In genomic region chr6:45438156-45438555, GRCh38 we compare ENCODE assay signal across 20 cellular contexts.
DNase-seq lines count a peak whose midpoint lies in the region; ATAC-seq and TF ChIP-seq lines count a peak whose summit lies in the region.
"Had no signal": no experiment of that assay in that cellular context is flagged by ENCODE, and none has a peak within 500 bp of the region (broad histone marks: within the 10 kb centered on the region; RNA-seq: fewer than 3 reads in every experiment).

No MANE protein-coding gene starts in this region.

- no peaks in the 10 kb centered on the region for H3K9me3 Mint-ChIP-seq in activated CD8-positive, alpha-beta memory T cell treated with anti-CD3 and anti-CD28 coated beads, Interleukin-2, amount 10 ng/mL, durations not matched to agents 7 days and 5 days (ENCODE audit: low read depth)

- H3K4me1 Mint-ChIP-seq in activated CD8-positive, alpha-beta memory T cell treated with anti-CD3 and anti-CD28 coated beads, Interleukin-2, amount 10 ng/mL, durations not matched to agents 7 days and 5 days, result peaks cover 60% of the 10 kb centered on the region

- H3K14ac ChIP-seq in IMR-90 (replicated peaks; ENCODE audit: low read depth, low read length), result peak overlapping the region; percentile 91; the same call in 1 of the 2 replicates

- H3K18ac ChIP-seq in IMR-90 (ENCODE audit: low read depth, low read length), result peak overlapping the region; percentile 93; the same call in 1 of the 2 replicates

- H3K23ac ChIP-seq in IMR-90 (ENCODE audit: low read depth, low read length), result peak overlapping the region; percentile 96

- H3K36me3 ChIP-seq in IMR-90 (ENCODE audit: control insufficient read depth, insufficient read depth, low read length), result no peaks in the 10 kb centered on the region
- H3K36me3 ChIP-seq in breast epithelium, result no peaks in the 10 kb centered on the region
- H3K36me3 ChIP-seq: esophagus squamous epithelium, vagina had no signal

- 0 out of 3 replicates have a peak overlapping the region, but pooled peaks have one; percentile 98 for H2BK15ac ChIP-seq in IMR-90 (ENCODE audit: low read depth, low read length)

- no peaks in the 10 kb centered on the region for H3K27me3 ChIP-seq in IMR-90 (ENCODE audit: control insufficient read depth, insufficient read depth, low read length)
- no peaks in the 10 kb centered on the region for H3K27me3 ChIP-seq in breast epithelium
- H3K27me3 ChIP-seq: esophagus squamous epithelium, vagina had no signal

- H3K4me3 Mint-ChIP-seq in activated CD8-positive, alpha-beta memory T cell treated with anti-CD3 and anti-CD28 coated beads, Interleukin-2, amount 10 ng/mL, durations not matched to agents 7 days and 5 days, result no peak overlapping the region

- H3K27ac ChIP-seq in IMR-90 (ENCODE audit: insufficient read depth, low read length), result no peak overlapping the region
- peak overlapping the region; percentile 19 to 70 for H3K27ac ChIP-seq in breast epithelium

- TF ChIP-seq CTCF in IMR-90 (conservative IDR thresholded peaks at IDR 0.05; ENCODE audit: low read depth, low read length), result no peak
- no peak for TF ChIP-seq CTCF in breast epithelium (IDR thresholded peaks at IDR 0.05)

- peak overlapping the region; percentile 80 for H2BK120ac ChIP-seq in IMR-90 (ENCODE audit: low read depth, low read length)

- peak overlapping the region; percentile 83; the same call in 1 of the 2 replicates for H2BK20ac ChIP-seq in IMR-90 (ENCODE audit: low read depth, low read length)

- H4K91ac ChIP-seq in IMR-90 (ENCODE audit: insufficient read depth, low read depth, low read length), result peak overlapping the region; percentile 80; the same call in 1 of the 2 replicates

- peak overlapping the region; percentile 76; the same call in 1 of the 2 replicates for H3K4ac ChIP-seq in IMR-90 (ENCODE audit: low read depth, low read length)

- no peak overlapping the region for H2AFZ ChIP-seq in IMR-90 (replicated peaks; ENCODE audit: low read length, poor library complexity)

- H3K56ac ChIP-seq in IMR-90 (ENCODE audit: extremely low read depth, insufficient read depth, low read length), result 0 out of 2 replicates have a peak overlapping the region, but pooled peaks have one; percentile 65

- H2AK9ac ChIP-seq in IMR-90 (replicated peaks; ENCODE audit: low read depth, low read length, poor library complexity), result no peak overlapping the region

- peak overlapping the region; percentile 87 for H3K27ac Mint-ChIP-seq in activated CD8-positive, alpha-beta memory T cell treated with anti-CD3 and anti-CD28 coated beads, Interleukin-2, amount 10 ng/mL, durations not matched to agents 7 days and 5 days

- H3K36me3 Mint-ChIP-seq in activated CD8-positive, alpha-beta memory T cell treated with anti-CD3 and anti-CD28 coated beads, Interleukin-2, amount 10 ng/mL, durations not matched to agents 7 days and 5 days, result peaks cover 34% of the 10 kb centered on the region

- no peak for ATAC-seq in activated CD8-positive, alpha-beta memory T cell treated with anti-CD3 and anti-CD28 coated beads, Interleukin-2, amount 10 ng/mL, durations not matched to agents 7 days and 5 days
- ATAC-seq in IMR-90 (ENCODE audit: low read depth), result no peak
- no peak for ATAC-seq in HG03045 (IDR thresholded peaks at IDR 0.05; ENCODE audit: unreplicated experiment)
- ATAC-seq: left lobe of liver had no signal

- no peaks in the 10 kb centered on the region for H4K20me1 ChIP-seq in IMR-90 (ENCODE audit: insufficient read depth, low read length)

- intact Hi-C loops in IMR-90 (cut with micrococcal nuclease) (loop anchor here (5.0 kb wide), 1 partner anchor 274 kb away; no protein-coding TSS in a partner anchor), breast epithelium (cut with DNase I; ENCODE audit: low total_unique reads) (no loop called here)

- in situ Hi-C loops in IMR-90 (cut with MboI; ENCODE audit: low sequenced_read_pairs), result no loop called here

- no peak for DNase-seq in activated CD8-positive, alpha-beta memory T cell treated with anti-CD3 and anti-CD28 coated beads, Interleukin-2, amount 10 ng/mL, durations not matched to agents 7 days and 5 days
- DNase-seq in activated CD8-positive, alpha-beta memory T cell treated with anti-CD3 and anti-CD28 coated beads, Interleukin-2, amount 50 U/mL, for 48 hours, result no peak
- DNase-seq in IMR-90, result no peak
- DNase-seq in breast epithelium (ENCODE audit: low spot score in 2 of 2), result no peak
- peak; percentile 71 for DNase-seq in renal cortical epithelial cell (ENCODE audit: low read depth)
- DNase-seq in NCI-H146 (lab: John Stamatoyannopoulos, UW), result no peak
- no peak for DNase-seq in dedifferentiated amniotic fluid mesenchymal stem cell (ENCODE audit: extremely low spot score)
- DNase-seq: activated effector memory CD4-positive, alpha-beta T cell treated with anti-CD3 and anti-CD28 coated beads, Interleukin-2, amount 50 U/mL, for 16 hours; dermis blood vessel endothelial cell; DMS 273 treated with DMSO at 0.1 percent for 48 hours; esophagus squamous epithelium; hippocampal formation; NCI-H1694 treated with DMSO at 0.1 percent for 48 hours; NCI-H446 treated with DMSO at 0.1 percent for 48 hours; posterior cingulate gyrus; SHP77; T1000 had no signal

- H3K9ac ChIP-seq in IMR-90 (ENCODE audit: low read depth, low read length), result no peak overlapping the region

- POLR2A ChIA-PET in IMR-90 (lab: Charles Lee; ENCODE audit: unreplicated experiment), result interaction anchor here (0.6 kb wide), 1 partner anchor 53 kb away, joined by 3 read pairs; no protein-coding TSS in a partner anchor

- H4K8ac ChIP-seq in IMR-90 (ENCODE audit: low read depth in 2 of 2, low read length in 2 of 2), result peak overlapping the region; percentile 60 to 78; a peak in 3 of 4 replicates

- WGBS in IMR-90 (ENCODE audit: extremely low coverage in 2 of 2, insufficient read length in 1 of 2), 2 experiments, result 80% methylated on average over 1 of the region's 3 CpGs; no CpG with 5 or more reads in 1 of the 2 experiments

- no peak overlapping the region for H2AK5ac ChIP-seq in IMR-90 (ENCODE audit: low read depth, low read length)

- H3K79me1 ChIP-seq in IMR-90 (ENCODE audit: low read depth in 1 of 2, low read length in 2 of 2), result peaks cover 15 to 44% of the 10 kb centered on the region in 2 experiments; a peak in 3 of 4 replicates

- TF ChIP-seq POLR2A in IMR-90 (IDR thresholded peaks at IDR 0.05; ENCODE audit: low read depth, low read length) (no peak), breast epithelium (IDR thresholded peaks at IDR 0.05) (no peak)

- H3K4me3 ChIP-seq in IMR-90 (ENCODE audit: insufficient read depth, low read depth, low read length) (no peak overlapping the region), breast epithelium (no peak overlapping the region)
- H3K4me3 ChIP-seq: esophagus squamous epithelium, vagina had no signal

- H3K27me3 Mint-ChIP-seq in activated CD8-positive, alpha-beta memory T cell treated with anti-CD3 and anti-CD28 coated beads, Interleukin-2, amount 10 ng/mL, durations not matched to agents 7 days and 5 days, result no peaks in the 10 kb centered on the region

- dilution Hi-C loops in IMR-90 (cut with HindIII; ENCODE audit: low sequenced_read_pairs, unreplicated experiment), result no loop called here

- peak overlapping the region; percentile 15; the same call in 1 of the 2 replicates for H4K5ac ChIP-seq in IMR-90 (ENCODE audit: low read depth, low read length)

- H3K9me3 ChIP-seq in IMR-90 (ENCODE audit: control insufficient read depth, insufficient read depth, low read length) (no peaks in the 10 kb centered on the region), breast epithelium (no peaks in the 10 kb centered on the region)
- H3K9me3 ChIP-seq: esophagus squamous epithelium, vagina had no signal

- H2BK5ac ChIP-seq in IMR-90 (ENCODE audit: low read depth, low read length, poor library complexity, severe bottlenecking), result peak overlapping the region; percentile 98

- H3K9me1 ChIP-seq in IMR-90 (ENCODE audit: insufficient read depth, low read length), result peaks cover 15% of the 10 kb centered on the region

- CTCF ChIA-PET in activated CD8-positive, alpha-beta memory T cell treated with anti-CD3 and anti-CD28 coated beads, Interleukin-2, amount 10 ng/mL, durations not matched to agents 7 days and 5 days (lab: Charles Lee), result no interaction called here
- CTCF ChIA-PET in IMR-90 (lab: Yijun Ruan, JAX), result interaction anchor here (1.6 kb wide), 1 partner anchor 807 kb away, joined by 3 read pairs; no protein-coding TSS in a partner anchor

- no peak for TF ChIP-seq RAD21 in IMR-90 (IDR thresholded peaks at IDR 0.05; ENCODE audit: low read length)

- peak overlapping the region; percentile 45; the same call in 1 of the 2 replicates for H3K4me2 ChIP-seq in IMR-90 (ENCODE audit: low read depth, low read length)

- H3K4me1 ChIP-seq in IMR-90 (ENCODE audit: control insufficient read depth, insufficient read depth, low read length) (peaks cover 18% of the 10 kb centered on the region), breast epithelium (peaks cover 0 to 2% of the 10 kb centered on the region in 2 donors)

- BruUV-seq in IMR-90 (replicated peaks; lab: Mats Ljungman, UMichigan), result no TSS peak

TF ChIP-seq in IMR-90, 13 proteins besides CTCF, POLR2A, EP300 and RAD21 (continues in another document):
- TF ChIP-seq ELK1 (IDR thresholded peaks at IDR 0.05; ENCODE audit: borderline replicate concordance, low read depth, low read length) (no peak), RCOR1 (IDR thresholded peaks at IDR 0.05; ENCODE audit: insufficient replicate concordance, low read length) (no peak), MAZ (IDR thresholded peaks at IDR 0.05; ENCODE audit: borderline replicate concordance, low read depth, low read length) (no peak), BHLHE40 (IDR thresholded peaks at IDR 0.05; ENCODE audit: low read depth, low read length) (no peak), CHD1 (IDR thresholded peaks at IDR 0.05; ENCODE audit: low read depth, low read length) (no peak), NFE2L2 (IDR thresholded peaks at IDR 0.05; ENCODE audit: low read depth, low read length) (no peak), CEBPB (IDR thresholded peaks at IDR 0.05; ENCODE audit: low read depth, low read length) (no peak), RFX5 (IDR thresholded peaks at IDR 0.05; ENCODE audit: low read depth, low read length) (no peak), MXI1 (IDR thresholded peaks at IDR 0.05; ENCODE audit: borderline replicate concordance, low read depth, low read length) (no peak), FOS (IDR thresholded peaks at IDR 0.05; ENCODE audit: low read depth, low read length) (no peak), MAFK (IDR thresholded peaks at IDR 0.05; ENCODE audit: low read depth, low read length) (no peak)
